13 cellular contexts compared by ENCODE assay signal in the genomic region with DNA sequence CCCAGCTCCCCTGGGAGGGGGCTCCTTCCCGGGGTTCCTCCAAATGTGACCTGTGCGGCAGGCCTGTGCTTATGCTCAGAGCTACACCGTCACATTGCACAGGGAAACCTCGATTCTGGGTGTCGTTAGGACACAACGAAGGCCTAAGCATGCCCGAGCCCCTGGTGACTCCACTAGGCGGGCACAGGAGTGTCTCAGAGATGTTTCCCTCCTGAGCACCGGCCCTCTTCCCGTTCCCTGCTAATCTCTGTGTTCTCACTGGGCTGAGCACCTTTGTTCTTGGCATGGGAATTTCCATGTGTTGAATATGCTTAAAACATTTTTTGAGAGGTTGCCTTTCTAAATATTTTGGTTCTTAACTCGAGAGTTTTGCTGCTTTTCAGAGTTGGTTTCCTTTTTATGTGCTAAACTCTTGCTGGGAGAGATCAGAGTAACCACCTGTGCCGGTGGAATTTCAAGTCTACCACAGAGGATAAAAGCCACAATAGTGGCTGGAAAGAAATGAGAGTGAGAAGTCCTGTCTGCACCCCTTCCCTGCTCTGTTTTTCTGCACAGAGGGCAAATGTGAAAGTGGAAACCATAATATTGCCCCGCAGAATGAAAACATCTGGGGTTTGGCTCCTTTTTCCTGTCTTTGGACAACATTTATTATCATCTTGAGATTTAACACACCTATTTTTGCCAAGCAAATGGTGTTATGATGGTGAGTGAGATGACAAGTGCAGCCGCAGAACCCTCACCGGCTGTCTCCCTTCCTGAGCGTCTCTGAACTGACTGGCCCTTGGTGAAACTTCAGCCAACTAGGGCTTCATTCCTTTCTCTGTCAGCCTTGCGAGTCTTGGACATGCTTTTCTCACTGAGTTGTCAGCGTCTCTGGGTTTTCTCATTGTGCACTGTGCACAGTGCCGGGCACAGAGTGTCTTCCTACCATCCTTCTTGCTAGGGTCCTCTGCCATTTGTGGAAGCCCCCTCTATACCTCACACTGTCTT.
"Had no signal": no experiment of that assay in that cellular context is flagged by ENCODE, and none has a peak within 500 bp of the region (broad histone marks: within the 10 kb centered on the region; RNA-seq: fewer than 3 reads in every experiment).

No MANE protein-coding gene starts in this region.

- H3K4me3 ChIP-seq: pancreas had no signal

- DNase-seq: activated B cell treated with CpG ODN at 0.5 μM for 24 hours; activated CD4-positive, alpha-beta T cell treated with anti-CD3 and anti-CD28 coated beads, Interleukin-2, amount 10 ng/mL, durations not matched to agents 24 days and 14 days; activated CD8-positive, alpha-beta memory T cell treated with anti-CD3 and anti-CD28 coated beads, Interleukin-2, amount 50 U/mL, for 48 hours; activated gamma-delta T cell; activated T-cell treated with anti-CD3 and anti-CD28 coated beads, Interleukin-2, amount 50 U/mL, for 72 hours; amniotic stem cell; cortex of kidney; effector CD8-positive, alpha-beta T cell; foreskin keratinocyte; kidney glomerular epithelial cell; pancreas; trophoblast cell had no signal

- H3K27ac ChIP-seq: foreskin keratinocyte, pancreas had no signal

- ATAC-seq: activated T-cell treated with anti-CD3 and anti-CD28 coated beads, Interleukin-2, amount 50 U/mL, for 72 hours; foreskin keratinocyte; pancreas; stimulated activated effector memory CD8-positive, alpha-beta T cell treated with anti-CD3 and anti-CD28 coated beads, Interleukin-12 subunit alpha, Interleukin-12 subunit beta, amount 100 ng/mL, for 72 hours had no signal

- H3K36me3 ChIP-seq: pancreas had no signal

- H3K27me3 ChIP-seq: foreskin keratinocyte, pancreas had no signal

- H3K4me1 ChIP-seq: foreskin keratinocyte had no signal

- H3K9me3 ChIP-seq: pancreas had no signal
